Comparison of ENCODE assay signal across 9 cellular contexts in genomic region chr11:1694064-1694845, GRCh38. TPM values are rescaled to one million over a fixed set of nuclear protein-coding genes. Genes with fewer than 3 reads are reported as not detected.
DNase-seq lines count a peak whose midpoint lies in the region; ATAC-seq, FAIRE-seq and TF ChIP-seq lines count a peak whose summit lies in the region.
"Had no signal": no experiment of that assay in that cellular context is flagged by ENCODE, and none has a peak within 500 bp of the region (broad histone marks: within the 10 kb centered on the region; RNA-seq: fewer than 3 reads in every experiment).

No MANE protein-coding gene starts in this region.

- no peaks in the 10 kb centered on the region for H3K36me3 Mint-ChIP-seq in CD4-positive, alpha-beta memory T cell

- peak; percentile 95 for TF ChIP-seq CTCF in WERI-Rb-1 (IDR thresholded peaks at IDR 0.05; ENCODE audit: low read depth, low read length)

- peak overlapping the region; percentile 77 for H3K4me2 ChIP-seq in skeletal muscle satellite cell (ENCODE audit: low read length)

- H3K9me3 ChIP-seq in CD4-positive, alpha-beta memory T cell (ENCODE audit: control insufficient read depth in 1 of 2, low read length in 2 of 2), result no peaks in the 10 kb centered on the region
- H3K9me3 ChIP-seq in WERI-Rb-1 (ENCODE audit: severe bottlenecking) (no peaks in the 10 kb centered on the region), skeletal muscle satellite cell (replicated peaks; ENCODE audit: low read length) (no peaks in the 10 kb centered on the region)

- peaks cover 12 to 24% of the 10 kb centered on the region in 2 donors for H3K27me3 Mint-ChIP-seq in CD4-positive, alpha-beta memory T cell

- peak overlapping the region in 1 of 8 donors; percentile 20 for H3K4me3 Mint-ChIP-seq in CD4-positive, alpha-beta memory T cell

- intact Hi-C loops in CD4-positive, alpha-beta memory T cell (cut with micrococcal nuclease), result loop anchor here (1.0 to 10.0 kb wide), 2 partner anchors 138 to 191 kb away; no protein-coding TSS in a partner anchor

- FAIRE-seq in H54 (lab: Jason Lieb, UNC), result no peak
- FAIRE-seq: TTC549 had no signal

- peak overlapping the region in 1 of 2 donors; percentile 19 for H3K4me3 ChIP-seq in CD4-positive, alpha-beta memory T cell (ENCODE audit: low read length in 2 of 2)
- peak overlapping the region; percentile 40; the same call in 1 of the 2 replicates for H3K4me3 ChIP-seq in WERI-Rb-1 (ENCODE audit: low read depth, low read length)
- H3K4me3 ChIP-seq in skeletal muscle satellite cell (ENCODE audit: low read length), result peak overlapping the region; percentile 59

- POLR2A ChIA-PET in CD4-positive, alpha-beta memory T cell (lab: Charles Lee; ENCODE audit: partially characterized antibody), result interaction anchor here (0.7 to 2.0 kb wide), 8 partner anchors 42 to 457 kb away, joined by 3 to 25 read pairs (median 6); partner anchors contain the start of genes LSP1 and SYT8

- H3K9me3 Mint-ChIP-seq in CD4-positive, alpha-beta memory T cell, result peaks cover 0 to 3% (median 0%) of the 10 kb centered on the region in 8 donors

- ATAC-seq in GM21515 (IDR thresholded peaks at IDR 0.05; ENCODE audit: unreplicated experiment), result no peak

- peak overlapping the region; percentile 77 for H3K9ac ChIP-seq in skeletal muscle satellite cell (ENCODE audit: low read depth, low read length)

- peaks cover 3 to 8% (median 4%) of the 10 kb centered on the region in 4 donors for H3K4me1 Mint-ChIP-seq in CD4-positive, alpha-beta memory T cell

- H3K36me3 ChIP-seq in CD4-positive, alpha-beta memory T cell (ENCODE audit: insufficient read depth, low read length), result no peaks in the 10 kb centered on the region
- no peaks in the 10 kb centered on the region for H3K36me3 ChIP-seq in WERI-Rb-1
- no peaks in the 10 kb centered on the region for H3K36me3 ChIP-seq in skeletal muscle satellite cell (ENCODE audit: insufficient read depth, low read length)

- in situ Hi-C loops in T47D (cut with HindIII; ENCODE audit: low pct_unique_long_range_greater_than_20kb, low sequenced_read_pairs), result no loop called here

- no peak for TF ChIP-seq POLR2A in H54 (IDR thresholded peaks at IDR 0.05; ENCODE audit: low read depth, low read length)

- peaks cover 4% of the 10 kb centered on the region for H3K27me3 ChIP-seq in CD4-positive, alpha-beta memory T cell (ENCODE audit: insufficient read depth, low read length)
- peaks cover 75% of the 10 kb centered on the region for H3K27me3 ChIP-seq in WERI-Rb-1 (ENCODE audit: insufficient read depth, low read depth, severe bottlenecking)
- peaks cover 44% of the 10 kb centered on the region for H3K27me3 ChIP-seq in skeletal muscle satellite cell (ENCODE audit: control insufficient read depth, insufficient read depth, low read length)

- CTCF ChIA-PET in CD4-positive, alpha-beta memory T cell (lab: Charles Lee; ENCODE audit: partially characterized antibody), result interaction anchor here (0.7 to 5.6 kb wide), 59 partner anchors 10 to 559 kb away, joined by 3 to 351 read pairs (median 4); partner anchors contain the start of genes CTSD, SYT8 and TNNI2

- H3K4me1 ChIP-seq in CD4-positive, alpha-beta memory T cell (ENCODE audit: insufficient read depth, low read length), result peaks cover 11% of the 10 kb centered on the region
- peaks cover 7% of the 10 kb centered on the region for H3K4me1 ChIP-seq in skeletal muscle satellite cell (ENCODE audit: control insufficient read depth, insufficient read depth, low read length)

- H3K27ac Mint-ChIP-seq in CD4-positive, alpha-beta memory T cell, result peak overlapping the region in 2 of 7 donors; percentile 18 to 46

- peak; percentile 50 to 75 (median 70) for DNase-seq in CD4-positive, alpha-beta memory T cell
- DNase-seq in H54 (ENCODE audit: insufficient read length, low spot score) (peak; percentile 93), NCI-H2081 treated with DMSO at 0.1 percent for 48 hours (lab: John Stamatoyannopoulos, UW) (peak; percentile 0), WERI-Rb-1 (peak; percentile 82), T47D (ENCODE audit: low read depth in 1 of 2, low spot score in 1 of 2) (peak; percentile 66 to 81), iPS-NIHi7 (ENCODE audit: extremely low spot score) (peak; percentile 98)

- no peak overlapping the region for H3K27ac ChIP-seq in CD4-positive, alpha-beta memory T cell (ENCODE audit: low read depth, low read length)
- H3K27ac ChIP-seq in WERI-Rb-1, result no peak overlapping the region

RNA-seq across cellular contexts. Expression of gene KRTAP5-6, which starts 2.7 kb away (rescaled TPM):
- total RNA-seq in CD4-positive, alpha-beta memory T cell, result not detected
- polyA plus RNA-seq in CD4-positive, alpha-beta memory T cell, result not detected
- total RNA-seq in skeletal muscle satellite cell (2012; rRNA removed), result not detected in 2 replicates

RNA-seq across cellular contexts. Expression of gene IFITM10, which starts 56.1 kb away (rescaled TPM):
- 1 to 10 TPM; 1.6 to 1.8 TPM for total RNA-seq in CD4-positive, alpha-beta memory T cell
- polyA plus RNA-seq in CD4-positive, alpha-beta memory T cell, result not detected
- 2.4 and 8.4 TPM in 2 replicates for total RNA-seq in skeletal muscle satellite cell (2012; rRNA removed)

Comparison
In these comparisons a context has a peak if more than half of its experiments do, and no peak if none do; other contexts are left out.
1. DNase-seq: peak in every context shown above with its lines; median percentile 98 in iPS-NIHi7; 93 in H54; 82 in WERI-Rb-1; 74 in T47D; 70 in CD4-positive, alpha-beta memory T cell; 0 in NCI-H2081 treated with DMSO at 0.1 percent for 48 hours.